ENCODE assay signal across 9 cellular contexts in the genomic region with DNA sequence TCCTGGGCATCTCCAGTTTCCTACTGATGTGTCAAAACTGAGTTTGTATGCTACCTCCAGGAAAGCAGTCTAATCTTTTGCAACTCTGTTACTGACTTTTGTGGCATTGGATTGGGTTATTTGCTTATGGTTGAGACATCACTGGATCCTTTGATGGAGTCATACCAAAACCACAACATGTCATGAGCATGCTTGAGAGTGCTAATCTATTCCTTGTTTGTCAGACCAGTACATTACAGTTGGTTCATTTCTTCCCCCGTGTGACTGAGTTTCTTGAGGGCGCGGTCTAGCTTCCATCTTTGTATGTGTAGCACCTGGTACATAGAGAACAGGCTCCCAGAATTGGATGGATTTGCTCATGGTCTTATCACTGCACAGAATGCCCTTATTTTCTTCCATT. TPM values are rescaled to one million over a fixed set of nuclear protein-coding genes. Genes with fewer than 3 reads are reported as not detected.
A peak's percentile ranks its signal among the peaks of the same experiment; 100 is the strongest.
DNase-seq lines count a peak whose midpoint lies in the region; ATAC-seq and TF ChIP-seq lines count a peak whose summit lies in the region.
"Had no signal": no experiment of that assay in that cellular context is flagged by ENCODE, and none has a peak within 500 bp of the region (broad histone marks: within the 10 kb centered on the region; RNA-seq: fewer than 3 reads in every experiment).

No MANE protein-coding gene starts in this region.

- H3K9me3 ChIP-seq in CD4-positive, CD25-positive, alpha-beta regulatory T cell (ENCODE audit: control insufficient read depth in 2 of 2, low read length in 2 of 2), result no peaks in the 10 kb centered on the region

- ATAC-seq in CD4-positive, CD25-positive, alpha-beta regulatory T cell (ENCODE audit: low read depth in 2 of 2), result no peak
- peak; percentile 70 for ATAC-seq in GM18870 (IDR thresholded peaks at IDR 0.05; ENCODE audit: unreplicated experiment)
- no peak for ATAC-seq in left ventricle myocardium superior
- ATAC-seq in GM21381 (IDR thresholded peaks at IDR 0.05; ENCODE audit: unreplicated experiment), result no peak
- ATAC-seq in HG03097 (IDR thresholded peaks at IDR 0.05; ENCODE audit: low FRiP score, unreplicated experiment), result no peak
- ATAC-seq: right cardiac atrium had no signal

- no peaks in the 10 kb centered on the region for H3K4me1 ChIP-seq in CD4-positive, CD25-positive, alpha-beta regulatory T cell (ENCODE audit: control insufficient read depth, insufficient read depth, low read length, poor library complexity, severe bottlenecking)

- H3K36me3 ChIP-seq in CD4-positive, CD25-positive, alpha-beta regulatory T cell (ENCODE audit: control insufficient read depth, insufficient read depth, low read length), result no peaks in the 10 kb centered on the region

- no peak overlapping the region for H3K27ac ChIP-seq in CD4-positive, CD25-positive, alpha-beta regulatory T cell (ENCODE audit: insufficient read depth, low read length, poor library complexity, severe bottlenecking)

- no peak for TF ChIP-seq CTCF in choroid plexus epithelial cell (conservative IDR thresholded peaks at IDR 0.05; ENCODE audit: low read depth, low read length)

- in situ Hi-C loops in ACHN (cut with HindIII; ENCODE audit: low pct_ligation_motif_present, low pct_unique_long_range_greater_than_20kb, low sequenced_read_pairs), result no loop called here

- no peak overlapping the region for H3K4me3 ChIP-seq in CD4-positive, CD25-positive, alpha-beta regulatory T cell (ENCODE audit: low read depth, low read length)
- H3K4me3 ChIP-seq in choroid plexus epithelial cell (ENCODE audit: low read depth, low read length), result no peak overlapping the region

- no peaks in the 10 kb centered on the region for H3K27me3 ChIP-seq in CD4-positive, CD25-positive, alpha-beta regulatory T cell (ENCODE audit: control insufficient read depth, insufficient read depth, low read length)

- peaks cover 0 to 4% (median 0%) of the 10 kb centered on the region in 7 donors for H3K9me3 Mint-ChIP-seq in CD4-positive, CD25-positive, alpha-beta regulatory T cell

- peak in 1 of 3 donors; percentile 29 for DNase-seq in CD4-positive, CD25-positive, alpha-beta regulatory T cell
- DNase-seq in LHCN-M2 (ENCODE audit: low read depth) (peak; percentile 73), choroid plexus epithelial cell (ENCODE audit: low read depth) (peak; percentile 75), left ventricle myocardium superior (no peak), ACHN (no peak)
- DNase-seq: right cardiac atrium had no signal

- no peak overlapping the region for H3K4me3 Mint-ChIP-seq in CD4-positive, CD25-positive, alpha-beta regulatory T cell

- H3K27me3 Mint-ChIP-seq in CD4-positive, CD25-positive, alpha-beta regulatory T cell, result no peaks in the 10 kb centered on the region

- peaks cover 9 to 13% (median 12%) of the 10 kb centered on the region in 4 donors for H3K4me1 Mint-ChIP-seq in CD4-positive, CD25-positive, alpha-beta regulatory T cell

- intact Hi-C loops in left ventricle myocardium superior (cut with micrococcal nuclease), result no loop called here

- peaks cover 18% of the 10 kb centered on the region for H3K36me3 Mint-ChIP-seq in CD4-positive, CD25-positive, alpha-beta regulatory T cell

- peak overlapping the region in 2 of 3 donors; percentile 3 to 17 for H3K27ac Mint-ChIP-seq in CD4-positive, CD25-positive, alpha-beta regulatory T cell

RNA-seq across cellular contexts. Expression of a gene that starts 43.2 kb away (rescaled TPM):
- total RNA-seq in CD4-positive, CD25-positive, alpha-beta regulatory T cell, result 32.7 TPM
- polyA plus RNA-seq in CD4-positive, CD25-positive, alpha-beta regulatory T cell, result 10 to 100 TPM; 49.5 to 58.6 (median 55.3) TPM
- total RNA-seq in LHCN-M2 (2014; rRNA removed) (46.4 and 49.4 TPM in 2 replicates), left ventricle myocardium superior (59.3 TPM)
- polyA plus RNA-seq in LHCN-M2 (2012), result 44.5 TPM

RNA-seq across cellular contexts. Expression of a gene that starts 43.8 kb away (rescaled TPM):
- not detected for total RNA-seq in CD4-positive, CD25-positive, alpha-beta regulatory T cell
- polyA plus RNA-seq in CD4-positive, CD25-positive, alpha-beta regulatory T cell, result under 1 TPM in 1 of 4 donors, not detected in 3; 0.11 TPM
- not detected in 2 replicates for total RNA-seq in LHCN-M2 (2014; rRNA removed)
- polyA plus RNA-seq in LHCN-M2 (2012), result not detected
- not detected for total RNA-seq in left ventricle myocardium superior
- total RNA-seq: right cardiac atrium had no signal

RNA-seq across cellular contexts. Expression of a gene that starts 53.6 kb away (rescaled TPM):
- total RNA-seq in CD4-positive, CD25-positive, alpha-beta regulatory T cell, result 12.1 TPM
- polyA plus RNA-seq in CD4-positive, CD25-positive, alpha-beta regulatory T cell, result 1 to 10 TPM; 7.1 to 8.6 (median 7.4) TPM
- total RNA-seq in LHCN-M2 (2014; rRNA removed) (3.1 and 3.3 TPM in 2 replicates), left ventricle myocardium superior (2.0 TPM)
- 8.4 TPM for polyA plus RNA-seq in LHCN-M2 (2012)

Comparison
In these comparisons a context has a peak if more than half of its experiments do, and no peak if none do; other contexts are left out.
1. DNase-seq: peak in LHCN-M2 (single experiment) and choroid plexus epithelial cell (single experiment); none in left ventricle myocardium superior (single experiment) and ACHN (single experiment).